11 cellular contexts compared by ENCODE assay signal in the genomic region with DNA sequence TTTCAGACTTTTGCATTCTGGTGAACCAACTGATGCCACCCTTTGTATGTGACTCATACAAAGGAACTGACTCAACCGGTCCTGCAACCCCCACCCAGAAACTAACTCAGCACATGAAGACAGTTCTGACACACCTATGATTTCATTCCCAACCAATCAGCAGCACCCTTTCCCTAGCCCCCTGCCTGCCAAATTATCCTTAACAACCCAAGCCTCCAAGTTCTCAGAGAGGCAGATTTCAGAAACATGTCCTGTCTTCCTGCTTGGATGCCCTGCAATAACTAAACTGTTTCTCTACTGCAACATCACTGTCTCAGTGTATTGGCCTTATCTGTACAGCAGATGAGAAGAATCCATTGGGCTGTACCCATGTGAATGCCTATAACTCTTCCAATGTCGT.
A peak's percentile ranks its signal among the peaks of the same experiment; 100 is the strongest.
DNase-seq lines count a peak whose midpoint lies in the region; FAIRE-seq and TF ChIP-seq lines count a peak whose summit lies in the region.
"Had no signal": no experiment of that assay in that cellular context is flagged by ENCODE, and none has a peak within 500 bp of the region (broad histone marks: within the 10 kb centered on the region; RNA-seq: fewer than 3 reads in every experiment).

No MANE protein-coding gene starts in this region.

- DNase-seq in MCF 10A (ENCODE audit: unreplicated experiment) = peak; percentile 38
- no peak for DNase-seq in breast epithelium (ENCODE audit: low spot score in 2 of 2)
- DNase-seq in activated T-cell treated with anti-CD3 and anti-CD28 coated beads, Interleukin-2, amount 50 U/mL, for 48 hours = peak; percentile 55 to 60
- peak; percentile 54 for DNase-seq in keratinocyte (ENCODE audit: low read depth, low spot score)
- DNase-seq in type B pancreatic cell (ENCODE audit: extremely low spot score, unreplicated experiment) = no peak
- DNase-seq in vagina (ENCODE audit: extremely low spot score in 2 of 2) = no peak
- no peak for DNase-seq in D721Med (ENCODE audit: insufficient read length, low spot score)
- DNase-seq in effector CD4-positive, alpha-beta T cell = no peak
- DNase-seq: kidney, NCI-H1105 treated with DMSO at 0.1 percent for 48 hours had no signal

- no peak overlapping the region for H3K4me2 ChIP-seq in keratinocyte (ENCODE audit: control insufficient read depth, extremely low read depth, insufficient read depth, low read depth, low read length)

- FAIRE-seq in keratinocyte (lab: Jason Lieb, UNC) (peak; percentile 61), D721Med (lab: Jason Lieb, UNC) (no peak)
- FAIRE-seq: kidney had no signal

- no peak overlapping the region for H2AFZ ChIP-seq in keratinocyte (ENCODE audit: control insufficient read depth, low read length)

- no peaks in the 10 kb centered on the region for H3K79me2 ChIP-seq in keratinocyte (ENCODE audit: control insufficient read depth, insufficient read depth, low read length)

- H3K27ac Mint-ChIP-seq in MCF 10A (ENCODE audit: low read depth, unreplicated experiment) (no peak overlapping the region), type B pancreatic cell (peak overlapping the region; percentile 85)

- BruUV-seq in MCF 10A (replicated peaks; lab: Mats Ljungman, UMichigan) = no TSS peak

- intact Hi-C loops in MCF 10A (cut with micrococcal nuclease) (no loop called here), breast epithelium (cut with DNase I; ENCODE audit: low total_unique reads) (no loop called here), vagina (cut with DNase I) (no loop called here)

- no peaks in the 10 kb centered on the region for H3K36me3 Mint-ChIP-seq in MCF 10A (ENCODE audit: insufficient read depth, unreplicated experiment)
- H3K36me3 Mint-ChIP-seq in type B pancreatic cell = peaks cover 19% of the 10 kb centered on the region

- H4K20me1 ChIP-seq in keratinocyte (ENCODE audit: control insufficient read depth, extremely low read depth, insufficient read depth, low read length) = no peaks in the 10 kb centered on the region

- H3K4me1 Mint-ChIP-seq in MCF 10A (ENCODE audit: insufficient read depth, unreplicated experiment) (peaks cover 3% of the 10 kb centered on the region), type B pancreatic cell (ENCODE audit: unreplicated experiment) (peaks cover 6% of the 10 kb centered on the region)

- POLR2A ChIA-PET in MCF 10A (lab: Yijun Ruan, JAX) = interaction anchor here (1.2 to 1.6 kb wide), 2 partner anchors 9 to 24 kb away, joined by 3 to 4 read pairs; no protein-coding TSS in a partner anchor

- no peaks in the 10 kb centered on the region for H3K27me3 ChIP-seq in breast epithelium
- H3K27me3 ChIP-seq in keratinocyte (ENCODE audit: control insufficient read depth, extremely low read depth, insufficient read depth, low read length) = no peaks in the 10 kb centered on the region
- H3K27me3 ChIP-seq in vagina = no peaks in the 10 kb centered on the region

- CTCF ChIA-PET in MCF 10A (lab: Yijun Ruan, JAX) = no interaction called here

- H3K27me3 Mint-ChIP-seq in MCF 10A (ENCODE audit: insufficient read depth, unreplicated experiment) (no peaks in the 10 kb centered on the region), type B pancreatic cell (no peaks in the 10 kb centered on the region)

- H3K36me3 ChIP-seq in breast epithelium (no peaks in the 10 kb centered on the region), keratinocyte (ENCODE audit: control insufficient read depth in 2 of 2, extremely low read depth in 1 of 2, insufficient read depth in 2 of 2, low read length in 2 of 2) (no peaks in the 10 kb centered on the region), vagina (peaks cover 0 to 3% of the 10 kb centered on the region in 2 donors)

- dilution Hi-C loops in keratinocyte (cut with MboI; ENCODE audit: extremely low pct_ligation_motif_present, low sequenced_read_pairs) = no loop called here

- H3K4me3 Mint-ChIP-seq in MCF 10A (ENCODE audit: unreplicated experiment) (no peak overlapping the region), type B pancreatic cell (peak overlapping the region; percentile 39)

- no peak overlapping the region for H3K9ac ChIP-seq in keratinocyte (ENCODE audit: control insufficient read depth, extremely low read depth, insufficient read depth, low read length)

- H3K4me1 ChIP-seq in breast epithelium = no peaks in the 10 kb centered on the region
- peaks cover 15% of the 10 kb centered on the region for H3K4me1 ChIP-seq in keratinocyte (ENCODE audit: control insufficient read depth, extremely low read depth, insufficient read depth, low read length)
- H3K4me1 ChIP-seq in vagina = no peaks in the 10 kb centered on the region

- no peak for TF ChIP-seq CTCF in MCF 10A (IDR thresholded peaks at IDR 0.05; ENCODE audit: unreplicated experiment)
- TF ChIP-seq CTCF in breast epithelium (IDR thresholded peaks at IDR 0.05) = no peak
- TF ChIP-seq CTCF in keratinocyte (optimal IDR thresholded peaks at IDR 0.05 in 1 of 3, IDR thresholded peaks at IDR 0.05 in 1 of 3, conservative IDR thresholded peaks at IDR 0.05 in 1 of 3; ENCODE audit: extremely low read depth in 1 of 3, insufficient read depth in 2 of 3, low read length in 3 of 3) = no peak
- TF ChIP-seq CTCF in type B pancreatic cell (conservative IDR thresholded peaks at IDR 0.05) = no peak
- no peak for TF ChIP-seq CTCF in vagina (IDR thresholded peaks at IDR 0.05)
- TF ChIP-seq CTCF in D721Med (IDR thresholded peaks at IDR 0.05; ENCODE audit: insufficient read depth, missing control alignments) = no peak

- TF ChIP-seq POLR2A in breast epithelium (IDR thresholded peaks at IDR 0.05) (no peak), vagina (IDR thresholded peaks at IDR 0.05) (no peak)

- H3K27ac ChIP-seq in breast epithelium (no peak overlapping the region), keratinocyte (ENCODE audit: control insufficient read depth, insufficient read depth, low read length) (peak overlapping the region; percentile 65), vagina (no peak overlapping the region)
- H3K27ac ChIP-seq: HL-60 had no signal

- H3K4me3 ChIP-seq in breast epithelium (no peak overlapping the region), keratinocyte (ENCODE audit: control insufficient read depth in 2 of 3, extremely low read depth in 1 of 3, insufficient read depth in 2 of 3, low read depth in 1 of 3, low read length in 3 of 3) (no peak overlapping the region), vagina (no peak overlapping the region)

- peaks cover 6 to 7% of the 10 kb centered on the region in 2 donors for H3K9me3 ChIP-seq in breast epithelium
- peaks cover 12% of the 10 kb centered on the region for H3K9me3 ChIP-seq in keratinocyte (ENCODE audit: control insufficient read depth, low read depth, low read length)
- H3K9me3 ChIP-seq in vagina = no peaks in the 10 kb centered on the region

- no peaks in the 10 kb centered on the region for H3K9me1 ChIP-seq in keratinocyte (ENCODE audit: control insufficient read depth, extremely low read depth, insufficient read depth, low read length)

- peaks cover 2% of the 10 kb centered on the region for H3K9me3 Mint-ChIP-seq in MCF 10A (ENCODE audit: unreplicated experiment)
- peaks cover 7% of the 10 kb centered on the region for H3K9me3 Mint-ChIP-seq in type B pancreatic cell

Comparison
In these comparisons a context has a peak if more than half of its experiments do, and no peak if none do; other contexts are left out.
1. DNase-seq: peak in MCF 10A (single experiment), activated T-cell treated with anti-CD3 and anti-CD28 coated beads, Interleukin-2, amount 50 U/mL, for 48 hours (2 of 2) and keratinocyte (single experiment); none in breast epithelium (0 of 2), type B pancreatic cell (single experiment), vagina (0 of 2), D721Med (single experiment) and effector CD4-positive, alpha-beta T cell (single experiment).